20 cellular contexts compared by ENCODE assay signal in the genomic region with DNA sequence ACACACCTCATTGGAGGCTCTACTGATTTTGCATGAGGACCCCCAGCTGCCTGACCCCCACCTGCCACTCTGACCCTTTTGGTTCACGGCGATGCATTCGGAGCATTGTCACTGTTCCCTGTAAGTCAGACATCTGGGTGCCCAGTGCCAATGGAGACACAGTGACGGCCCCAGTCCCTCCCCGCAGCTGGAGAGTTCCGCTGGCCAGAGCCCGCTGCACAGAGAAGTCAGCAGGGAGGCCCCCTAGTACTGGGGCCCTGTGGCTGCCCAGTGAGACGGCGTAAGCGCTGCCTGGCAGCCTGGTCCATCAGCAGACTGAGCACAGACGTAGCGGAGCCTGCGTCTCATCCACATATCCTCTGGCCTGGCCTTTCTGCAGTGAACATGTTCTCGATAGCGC.
DNase-seq lines count a peak whose midpoint lies in the region; ATAC-seq and TF ChIP-seq lines count a peak whose summit lies in the region.
"Had no signal": no experiment of that assay in that cellular context is flagged by ENCODE, and none has a peak within 500 bp of the region (broad histone marks: within the 10 kb centered on the region; RNA-seq: fewer than 3 reads in every experiment).

No MANE protein-coding gene starts in this region.

- peak overlapping the region; percentile 24 for H2BK120ac ChIP-seq in neuronal stem cell (ENCODE audit: low read depth, low read length)

- no peak for TF ChIP-seq CTCF in right atrium auricular region (IDR thresholded peaks at IDR 0.05)
- TF ChIP-seq CTCF in Calu3 (IDR thresholded peaks at IDR 0.05; ENCODE audit: unreplicated experiment) = no peak

- H3K27ac ChIP-seq in right atrium auricular region (no peak overlapping the region), neuronal stem cell (replicated peaks; ENCODE audit: low read length) (no peak overlapping the region), aorta (ENCODE audit: low read depth in 1 of 2, low read length in 2 of 2) (no peak overlapping the region)
- H3K27ac ChIP-seq: SJCRH30 had no signal

- no peaks in the 10 kb centered on the region for H3K27me3 ChIP-seq in right atrium auricular region
- H3K27me3 ChIP-seq in neuronal stem cell (ENCODE audit: control insufficient read depth in 3 of 3, insufficient read depth in 3 of 3, low read depth in 1 of 3, low read length in 3 of 3) = peaks cover 0 to 25% (median 0%) of the 10 kb centered on the region in 3 experiments
- H3K27me3 ChIP-seq in aorta (ENCODE audit: control insufficient read depth in 1 of 2, insufficient read depth in 2 of 2, low read length in 1 of 2) = no peaks in the 10 kb centered on the region
- H3K27me3 ChIP-seq: SJCRH30 had no signal

- H4K91ac ChIP-seq in neuronal stem cell (ENCODE audit: low read depth, low read length, poor library complexity) = no peak overlapping the region

- H3K36me3 Mint-ChIP-seq in Calu3 (ENCODE audit: insufficient read depth, unreplicated experiment) = peaks cover 4% of the 10 kb centered on the region

- ATAC-seq in Right ventricle myocardium superior (ENCODE audit: poor library complexity) = no peak
- no peak for ATAC-seq in left cardiac atrium
- ATAC-seq in aorta (ENCODE audit: low FRiP score) = no peak
- ATAC-seq: stimulated activated naive B cell treated with anti-CD40 and anti-IgM and Interleukin-4, amounts not matched to agents 10 μg/mL and 1 μg/mL and 100 μg/mL, for 72 hours; T-helper 17 cell; WTC11 had no signal

- no peak overlapping the region for H3K14ac ChIP-seq in neuronal stem cell (ENCODE audit: low read length)

- H2BK12ac ChIP-seq in neuronal stem cell (ENCODE audit: low read length) = no peak overlapping the region

- H3K4me3 Mint-ChIP-seq in Calu3 (ENCODE audit: low read depth, unreplicated experiment) = no peak overlapping the region
- H3K4me3 Mint-ChIP-seq: activated CD4-positive, alpha-beta memory T cell treated with anti-CD3 and anti-CD28 coated beads for 36 hours; stimulated activated naive B cell treated with anti-CD40 and anti-IgM and Interleukin-4, amounts not matched to agents 10 μg/mL and 1 μg/mL and 100 μg/mL, for 72 hours; T-helper 17 cell; WTC11 had no signal

- H2BK5ac ChIP-seq in neuronal stem cell (ENCODE audit: low read length) = peak overlapping the region; percentile 18

- H3K27ac Mint-ChIP-seq in Calu3 (ENCODE audit: unreplicated experiment) = no peak overlapping the region
- H3K27ac Mint-ChIP-seq: activated CD4-positive, alpha-beta memory T cell treated with anti-CD3 and anti-CD28 coated beads for 36 hours; stimulated activated naive B cell treated with anti-CD40 and anti-IgM and Interleukin-4, amounts not matched to agents 10 μg/mL and 1 μg/mL and 100 μg/mL, for 72 hours; T-helper 17 cell had no signal

- no peak overlapping the region for H2BK15ac ChIP-seq in neuronal stem cell (ENCODE audit: low read length)

- H3K4ac ChIP-seq in neuronal stem cell (ENCODE audit: low read length) = no peak overlapping the region

- CTCF ChIA-PET in Calu3 (lab: Charles Lee) = no interaction called here

- H3K4me1 ChIP-seq in right atrium auricular region = no peaks in the 10 kb centered on the region
- H3K4me1 ChIP-seq in neuronal stem cell (ENCODE audit: control insufficient read depth in 2 of 2, insufficient read depth in 1 of 2, low read depth in 1 of 2, low read length in 2 of 2) = peaks cover 18 to 24% of the 10 kb centered on the region in 2 donors
- no peaks in the 10 kb centered on the region for H3K4me1 ChIP-seq in aorta (ENCODE audit: control insufficient read depth in 1 of 2, insufficient read depth in 2 of 2, low read length in 2 of 2)
- H3K4me1 ChIP-seq: SJCRH30 had no signal

- H3K9me3 ChIP-seq in right atrium auricular region (peaks cover 0 to 15% of the 10 kb centered on the region in 2 donors), neuronal stem cell (replicated peaks in 1 of 2; ENCODE audit: control insufficient read depth in 2 of 2, insufficient read depth in 1 of 2, low read depth in 1 of 2, low read length in 2 of 2) (peaks cover 30 to 37% of the 10 kb centered on the region in 2 donors), aorta (ENCODE audit: control insufficient read depth, low read length) (no peaks in the 10 kb centered on the region)
- H3K9me3 ChIP-seq: SJCRH30 had no signal

- no peak overlapping the region for H4K8ac ChIP-seq in neuronal stem cell (ENCODE audit: low read depth, low read length)

- H3K9me3 Mint-ChIP-seq in Calu3 (ENCODE audit: low read depth, unreplicated experiment) = peaks cover 3% of the 10 kb centered on the region

- no peaks in the 10 kb centered on the region for H3K27me3 Mint-ChIP-seq in Calu3 (ENCODE audit: unreplicated experiment)
- H3K27me3 Mint-ChIP-seq: activated CD4-positive, alpha-beta memory T cell treated with anti-CD3 and anti-CD28 coated beads for 36 hours; stimulated activated naive B cell treated with anti-CD40 and anti-IgM and Interleukin-4, amounts not matched to agents 10 μg/mL and 1 μg/mL and 100 μg/mL, for 72 hours; T-helper 17 cell had no signal

- no peak overlapping the region for H2AK5ac ChIP-seq in neuronal stem cell (ENCODE audit: low read depth, low read length)

- peak; percentile 16 for DNase-seq in Right ventricle myocardium superior
- DNase-seq in right atrium auricular region (ENCODE audit: low spot score) = no peak
- DNase-seq in left cardiac atrium = peak; percentile 9
- no peak for DNase-seq in neuronal stem cell (ENCODE audit: low spot score)
- peak; percentile 31 to 43 for DNase-seq in aorta
- no peak for DNase-seq in ecto neural progenitor cell (ENCODE audit: low spot score)
- DNase-seq in Calu3 = no peak
- DNase-seq in amniotic stem cell (lab: John Stamatoyannopoulos, UW) = no peak
- DNase-seq: activated CD4-positive, alpha-beta memory T cell treated with anti-CD3 and anti-CD28 coated beads for 36 hours; activated naive CD4-positive, alpha-beta T cell treated with Interleukin-2 at 50 U/mL for 16 hours; activated T-cell treated with anti-CD3 and anti-CD28 coated beads for 4 hours; NCI-H1092; NCI-H748 treated with DMSO at 0.1 percent for 48 hours; OCI-M1; retina; SJCRH30; stimulated activated naive B cell treated with anti-CD40 and anti-IgM and Interleukin-4, amounts not matched to agents 10 μg/mL and 1 μg/mL and 100 μg/mL, for 72 hours; T-helper 17 cell; trophoblast cell had no signal

- no peak overlapping the region for H3K4me2 ChIP-seq in neuronal stem cell (ENCODE audit: insufficient read depth, low read length, poor library complexity, severe bottlenecking)

- intact Hi-C loops in Right ventricle myocardium superior (cut with DNase I) (no loop called here), left cardiac atrium (cut with DNase I) (no loop called here), aorta (cut with DNase I) (no loop called here), Calu3 (cut with micrococcal nuclease; ENCODE audit: unreplicated experiment) (no loop called here)

- BruUV-seq in Calu3 (replicated peaks; lab: Mats Ljungman, UMichigan) = no TSS peak

- no peak overlapping the region for H2AFZ ChIP-seq in neuronal stem cell (ENCODE audit: low read length)

- H3K18ac ChIP-seq in neuronal stem cell (ENCODE audit: low read length) = peak overlapping the region; percentile 39

- peaks cover 10% of the 10 kb centered on the region for H3K4me1 Mint-ChIP-seq in Calu3 (ENCODE audit: low read depth, unreplicated experiment)

- no peak overlapping the region for H3K9ac ChIP-seq in neuronal stem cell (ENCODE audit: low read depth, low read length, poor library complexity)

- peaks cover 30% of the 10 kb centered on the region for H3K36me3 ChIP-seq in right atrium auricular region
- peaks cover 4 to 5% of the 10 kb centered on the region in 2 donors for H3K36me3 ChIP-seq in neuronal stem cell (replicated peaks in 1 of 2; ENCODE audit: control insufficient read depth in 2 of 2, insufficient read depth in 2 of 2, low read length in 2 of 2)
- peaks cover 0 to 2% of the 10 kb centered on the region in 2 donors for H3K36me3 ChIP-seq in aorta (ENCODE audit: control insufficient read depth in 1 of 2, insufficient read depth in 2 of 2, low read length in 1 of 2)
- H3K36me3 ChIP-seq: SJCRH30 had no signal

- WGBS in neuronal stem cell (ENCODE audit: extremely low coverage in 2 of 2, insufficient read length in 2 of 2, insufficient replicate concordance in 1 of 2), 2 donors = no CpG with 5 or more reads among the region's 15 CpGs
- WGBS in aorta, 2 donors = 93 to 95% methylated on average over 15 of the region's 15 CpGs

- no peak overlapping the region for H3K4me3 ChIP-seq in right atrium auricular region
- no peak overlapping the region for H3K4me3 ChIP-seq in neuronal stem cell (ENCODE audit: low read length in 2 of 2)
- H3K4me3 ChIP-seq in aorta (ENCODE audit: low read length in 2 of 2) = no peak overlapping the region
- H3K4me3 ChIP-seq: SJCRH30 had no signal

- H3K79me1 ChIP-seq in neuronal stem cell (ENCODE audit: low read depth, low read length) = peaks cover 5% of the 10 kb centered on the region

- no peak overlapping the region for H3K23ac ChIP-seq in neuronal stem cell (ENCODE audit: low read depth, low read length, poor library complexity)

Comparison
In these comparisons a context has a peak if more than half of its experiments do, and no peak if none do; other contexts are left out.
1. DNase-seq: peak in Right ventricle myocardium superior (single experiment), left cardiac atrium (single experiment) and aorta (2 of 2); none in right atrium auricular region (single experiment), neuronal stem cell (single experiment), ecto neural progenitor cell (single experiment), Calu3 (single experiment) and amniotic stem cell (single experiment).